8 cellular contexts compared by ENCODE assay signal in genomic region chr4:122700178-122700725, GRCh38. TPM values are rescaled to one million over a fixed set of nuclear protein-coding genes. Genes with fewer than 3 reads are reported as not detected.
DNase-seq lines count a peak whose midpoint lies in the region; FAIRE-seq and TF ChIP-seq lines count a peak whose summit lies in the region.

No MANE protein-coding gene starts in this region.

- DNase-seq in DMS53 (lab: John Stamatoyannopoulos, UW) (peak; percentile 91), LNCaP clone FGC (ENCODE audit: low read depth) (peak; percentile 95), endothelial cell of umbilical vein (ENCODE audit: low read depth, low spot score) (no peak), lung microvascular endothelial cell (ENCODE audit: low read depth in 2 of 2) (peak; percentile 49 to 57), NCI-H526 (lab: John Stamatoyannopoulos, UW) (no peak), T-helper 9 cell (no peak), hippocampal formation (lab: John Stamatoyannopoulos, UW) (no peak)
- DNase-seq in NK-92 treated with Interleukin-12 subunit alpha and Interleukin-12 subunit beta, amount 100 ng/mL, for 24 hours (lab: John Stamatoyannopoulos, UW) = no peak

- H4K20me1 ChIP-seq in endothelial cell of umbilical vein (replicated peaks; ENCODE audit: control insufficient read depth, extremely low read depth, insufficient read depth, low read length) = no peaks in the 10 kb centered on the region

- H2AFZ ChIP-seq in endothelial cell of umbilical vein (ENCODE audit: low read depth, low read length) = no peak overlapping the region

- H3K27ac ChIP-seq in endothelial cell of umbilical vein (ENCODE audit: insufficient read depth, low read depth, low read length) = no peak overlapping the region

- H3K9me1 ChIP-seq in endothelial cell of umbilical vein (replicated peaks; ENCODE audit: control insufficient read depth, extremely low read depth, insufficient read depth, low read length) = no peaks in the 10 kb centered on the region

- no peak for TF ChIP-seq POLR2A in endothelial cell of umbilical vein (IDR thresholded peaks at IDR 0.05; ENCODE audit: low read depth, low read length)

- H3K79me2 ChIP-seq in endothelial cell of umbilical vein (ENCODE audit: control insufficient read depth, insufficient read depth, low read length) = no peaks in the 10 kb centered on the region

- H3K36me3 ChIP-seq in endothelial cell of umbilical vein (ENCODE audit: control insufficient read depth in 2 of 2, extremely low read depth in 1 of 2, insufficient read depth in 2 of 2, low read length in 2 of 2) = no peaks in the 10 kb centered on the region

- peaks cover 4% of the 10 kb centered on the region for H3K4me1 ChIP-seq in endothelial cell of umbilical vein (ENCODE audit: control insufficient read depth, extremely low read depth, insufficient read depth, low read length)

- peak; percentile 55 for FAIRE-seq in endothelial cell of umbilical vein (lab: Jason Lieb, UNC)

- no peaks in the 10 kb centered on the region for H3K9me3 ChIP-seq in endothelial cell of umbilical vein (replicated peaks; ENCODE audit: control insufficient read depth, insufficient read depth, low read length)

- H3K9ac ChIP-seq in endothelial cell of umbilical vein (replicated peaks; ENCODE audit: extremely low read depth, insufficient read depth, low read length) = no peak overlapping the region

- no TSS peak for BruUV-seq in endothelial cell of umbilical vein (replicated peaks; lab: Mats Ljungman, UMichigan)

- H3K4me3 ChIP-seq in LNCaP clone FGC (ENCODE audit: low read depth, low read length) = peak overlapping the region; percentile 69
- H3K4me3 ChIP-seq in endothelial cell of umbilical vein (replicated peaks in 1 of 3; ENCODE audit: insufficient read depth in 1 of 3, low read depth in 1 of 3, low read length in 3 of 3) = no peak overlapping the region

- POLR2A ChIA-PET in endothelial cell of umbilical vein (lab: Charles Lee) = no interaction called here

- intact Hi-C loops in endothelial cell of umbilical vein (cut with micrococcal nuclease) = no loop called here

- H3K4me2 ChIP-seq in endothelial cell of umbilical vein (ENCODE audit: insufficient read depth, low read length) = no peak overlapping the region

- TF ChIP-seq CTCF in LNCaP clone FGC (IDR thresholded peaks at IDR 0.05; ENCODE audit: control insufficient read depth, extremely low read depth, insufficient read depth) (no peak), endothelial cell of umbilical vein (IDR thresholded peaks at IDR 0.05; ENCODE audit: extremely low read depth in 1 of 2, insufficient read depth in 1 of 2, low read depth in 1 of 2, low read length in 2 of 2) (no peak)

- CTCF ChIA-PET in endothelial cell of umbilical vein (lab: Charles Lee) = interaction anchor here (0.7 to 1.3 kb wide), 6 partner anchors 9 to 123 kb away, joined by 3 to 6 read pairs (median 4); no protein-coding TSS in a partner anchor

- H3K27me3 ChIP-seq in endothelial cell of umbilical vein (ENCODE audit: control insufficient read depth in 2 of 2, insufficient read depth in 2 of 2, low read length in 2 of 2) = peaks cover 5 to 11% of the 10 kb centered on the region in 2 experiments

- dilution Hi-C loops in endothelial cell of umbilical vein (cut with MboI; ENCODE audit: extremely low pct_ligation_motif_present, low sequenced_read_pairs) = no loop called here

TF ChIP-seq in endothelial cell of umbilical vein, 7 proteins besides CTCF, POLR2A, EP300 and RAD21:
- TF ChIP-seq POLR2AphosphoS5 (IDR thresholded peaks at IDR 0.05; ENCODE audit: insufficient read depth, low read depth, low read length) = no peak
- TF ChIP-seq EZH2 (IDR thresholded peaks at IDR 0.05; ENCODE audit: borderline replicate concordance, low read depth, low read length, severe bottlenecking) = no peak
- no peak for TF ChIP-seq MYC (IDR thresholded peaks at IDR 0.05; ENCODE audit: low read depth, low read length)
- TF ChIP-seq GATA2 (IDR thresholded peaks at IDR 0.05; ENCODE audit: insufficient read depth, insufficient read length, low read depth, low read length) = no peak
- no peak for TF ChIP-seq FOS (IDR thresholded peaks at IDR 0.05; ENCODE audit: borderline replicate concordance, insufficient read depth, low read length)

RNA-seq across cellular contexts. Expression of gene BBS12, which starts 32.3 kb away (rescaled TPM):
- total RNA-seq in endothelial cell of umbilical vein = 2.1 and 2.3 TPM in 2 replicates
- polyA plus RNA-seq in endothelial cell of umbilical vein = 0.91 and 0.99 TPM in 2 replicates
- 0.97 and 1.2 TPM in 2 replicates for polyA plus RNA-seq in endothelial cell of umbilical vein (2011; cell fraction: cytosol; rRNA removed)
- polyA plus RNA-seq in endothelial cell of umbilical vein (2011; cell fraction: nucleus; rRNA removed) = 0.64 and 0.97 TPM in 2 replicates
- 2.4 and 2.5 TPM in 2 replicates for polyA plus RNA-seq in endothelial cell of umbilical vein (2012)
- 2.3 and 2.5 TPM in 2 replicates for polyA minus RNA-seq in endothelial cell of umbilical vein
- polyA minus RNA-seq in endothelial cell of umbilical vein (2011; cell fraction: cytosol; rRNA and poly(A)+ RNA removed) = 0.31 TPM
- polyA minus RNA-seq in endothelial cell of umbilical vein (2011; cell fraction: nucleus; rRNA and poly(A)+ RNA removed) = 1.7 and 2.8 TPM in 2 replicates
- total RNA-seq in lung microvascular endothelial cell = 4.1 and 4.4 TPM in 2 replicates

Comparison
In these comparisons a context has a peak if more than half of its experiments do, and no peak if none do; other contexts are left out.
1. DNase-seq: peak in DMS53 (single experiment), LNCaP clone FGC (single experiment) and lung microvascular endothelial cell (2 of 2); none in endothelial cell of umbilical vein (single experiment), NCI-H526 (0 of 2), NK-92 treated with Interleukin-12 subunit alpha and Interleukin-12 subunit beta, amount 100 ng/mL, for 24 hours (single experiment), T-helper 9 cell (single experiment) and hippocampal formation (0 of 2).